Comparison of ENCODE assay signal across 28 cellular contexts in the genomic region with DNA sequence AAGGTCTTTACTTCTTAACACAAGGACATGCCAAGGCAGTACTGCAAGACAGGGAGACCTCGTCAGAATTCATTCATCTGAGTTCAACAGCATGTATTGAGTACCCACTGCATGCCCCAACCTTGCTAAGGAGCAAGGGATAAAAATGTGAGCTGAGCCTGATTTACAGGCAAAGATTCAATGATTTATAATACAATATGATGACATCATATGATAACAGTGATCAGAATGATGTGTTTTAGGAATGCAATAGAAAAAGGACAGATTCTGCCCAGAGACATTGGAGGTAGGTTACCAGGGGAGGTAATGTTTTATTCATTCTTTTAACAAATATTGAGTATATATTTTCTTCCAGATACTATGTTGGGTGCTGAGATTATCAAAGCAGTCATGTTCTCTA.
"Had no signal": no experiment of that assay in that cellular context is flagged by ENCODE, and none has a peak within 500 bp of the region (broad histone marks: within the 10 kb centered on the region; RNA-seq: fewer than 3 reads in every experiment).

No MANE protein-coding gene starts in this region.

- H3K27ac Mint-ChIP-seq: dendritic cell treated with granulocyte-macrophage colony-stimulating factor and Interleukin-4, amounts not matched to agents 40 ng/mL and 50 ng/mL, for 4 days; effector memory CD8-positive, alpha-beta T cell; endodermal cell had no signal

- H3K27me3 Mint-ChIP-seq: dendritic cell treated with granulocyte-macrophage colony-stimulating factor and Interleukin-4, amounts not matched to agents 40 ng/mL and 50 ng/mL, for 4 days had no signal

- H3K4me3 ChIP-seq: colonic mucosa, coronary artery, dorsolateral prefrontal cortex, esophagus muscularis mucosa, esophagus squamous epithelium, gastrocnemius medialis, gastroesophageal sphincter, heart left ventricle, heart right ventricle, hepatocyte had no signal

- ATAC-seq: effector memory CD8-positive, alpha-beta T cell; esophagus mucosa; foreskin keratinocyte; gastrocnemius medialis; gastroesophageal sphincter; heart left ventricle; heart right ventricle had no signal

- H3K4me3 Mint-ChIP-seq: dendritic cell treated with granulocyte-macrophage colony-stimulating factor and Interleukin-4, amounts not matched to agents 40 ng/mL and 50 ng/mL, for 4 days; effector memory CD8-positive, alpha-beta T cell; endodermal cell had no signal

- H3K27me3 ChIP-seq: colonic mucosa, esophagus muscularis mucosa, esophagus squamous epithelium, foreskin keratinocyte, gastrocnemius medialis, heart left ventricle, heart right ventricle, hepatocyte had no signal

- H3K36me3 ChIP-seq: colonic mucosa, esophagus muscularis mucosa, esophagus squamous epithelium, gastrocnemius medialis, gastroesophageal sphincter, heart left ventricle, heart right ventricle had no signal

- H3K27ac ChIP-seq: colonic mucosa, coronary artery, dorsolateral prefrontal cortex, epithelial cell of prostate, esophagus muscularis mucosa, esophagus squamous epithelium, foreskin keratinocyte, gastrocnemius medialis, gastroesophageal sphincter, heart left ventricle, heart right ventricle, hepatocyte had no signal

- H3K9me3 Mint-ChIP-seq: dendritic cell treated with granulocyte-macrophage colony-stimulating factor and Interleukin-4, amounts not matched to agents 40 ng/mL and 50 ng/mL, for 4 days; effector memory CD8-positive, alpha-beta T cell; endodermal cell had no signal

- H3K79me2 ChIP-seq: hepatocyte had no signal

- H3K4me1 ChIP-seq: colonic mucosa had no signal

- H3K4me2 ChIP-seq: hepatocyte had no signal

- H2AFZ ChIP-seq: hepatocyte had no signal

- DNase-seq: colonic mucosa; cortex of kidney; dermis blood vessel endothelial cell; dorsolateral prefrontal cortex; effector CD4-positive, alpha-beta T cell; effector CD8-positive, alpha-beta T cell; effector memory CD4-positive, alpha-beta T cell; effector memory CD8-positive, alpha-beta T cell; endodermal cell; erythroblast; esophagus squamous epithelium; foreskin fibroblast; foreskin keratinocyte; foreskin melanocyte; gastrocnemius medialis; glutamatergic neuron; head of caudate nucleus; heart left ventricle; heart right ventricle had no signal

- H3K9me3 ChIP-seq: colonic mucosa, esophagus muscularis mucosa, esophagus squamous epithelium, gastrocnemius medialis, gastroesophageal sphincter, heart left ventricle, heart right ventricle had no signal

- FAIRE-seq: endometrium, endothelial cell of umbilical vein had no signal
